Comparison of ENCODE assay signal across 18 cellular contexts in genomic region chr11:35897019-35897418, GRCh38. TPM values are rescaled to one million over a fixed set of nuclear protein-coding genes. Genes with fewer than 3 reads are reported as not detected.
A peak's percentile ranks its signal among the peaks of the same experiment; 100 is the strongest.
DNase-seq lines count a peak whose midpoint lies in the region; ATAC-seq, FAIRE-seq and TF ChIP-seq lines count a peak whose summit lies in the region.
"Had no signal": no experiment of that assay in that cellular context is flagged by ENCODE, and none has a peak within 500 bp of the region (broad histone marks: within the 10 kb centered on the region; RNA-seq: fewer than 3 reads in every experiment).

No MANE protein-coding gene starts in this region.

- FAIRE-seq in A549 (lab: Jason Lieb, UNC), result no peak
- peak; percentile 5 for FAIRE-seq in urothelium cell line (lab: Jason Lieb, UNC)
- FAIRE-seq: D721Med, G401.6, GM12891, GM18507 had no signal

- DNase-seq in A549 (ENCODE audit: low read depth in 1 of 2, low spot score in 1 of 2), result no peak
- no peak for DNase-seq in NB4 (ENCODE audit: low read depth)
- DNase-seq in esophagus muscularis mucosa (ENCODE audit: extremely low spot score), result peak; percentile 80
- no peak for DNase-seq in urothelium cell line (ENCODE audit: low spot score)
- no peak for DNase-seq in activated T-cell treated with anti-CD3 and anti-CD28 coated beads, Interleukin-2, amount 50 U/mL, for 4 hours
- DNase-seq in trophoblast cell, result no peak
- DNase-seq in RWPE1 (ENCODE audit: low spot score), result no peak
- DNase-seq: 8988T; ACHN; Caco-2; CD4-positive, alpha-beta T cell; H9 had no signal

- H2BK5ac ChIP-seq in trophoblast cell (ENCODE audit: low read depth, low read length, poor library complexity), result no peak overlapping the region

- no peaks in the 10 kb centered on the region for H3K36me3 ChIP-seq in esophagus muscularis mucosa
- no peaks in the 10 kb centered on the region for H3K36me3 ChIP-seq in trophoblast cell (ENCODE audit: control insufficient read depth in 1 of 2, insufficient read depth in 2 of 2, low read length in 2 of 2)

- no peak overlapping the region for H3K18ac ChIP-seq in trophoblast cell (ENCODE audit: low read length)

- H3K4me1 ChIP-seq in A549, result no peaks in the 10 kb centered on the region
- H3K4me1 ChIP-seq in esophagus muscularis mucosa, result no peaks in the 10 kb centered on the region
- peaks cover 4 to 6% of the 10 kb centered on the region in 2 experiments for H3K4me1 ChIP-seq in trophoblast cell (ENCODE audit: control insufficient read depth in 1 of 2, insufficient read depth in 2 of 2, low read length in 2 of 2)

- no peak overlapping the region for H2AFZ ChIP-seq in trophoblast cell (ENCODE audit: insufficient read depth, low read length, poor library complexity)
- H2AFZ ChIP-seq: GM23338 had no signal

- intact Hi-C loops in esophagus muscularis mucosa (cut with DNase I), result no loop called here

- no peaks in the 10 kb centered on the region for H3K27me3 ChIP-seq in esophagus muscularis mucosa
- no peaks in the 10 kb centered on the region for H3K27me3 ChIP-seq in trophoblast cell (ENCODE audit: insufficient read depth, low read length)

- peaks cover 30% of the 10 kb centered on the region; the same call in 2 of the 3 replicates for H3K9me3 ChIP-seq in A549
- peaks cover 0 to 9% (median 1%) of the 10 kb centered on the region in 4 donors for H3K9me3 ChIP-seq in esophagus muscularis mucosa
- no peaks in the 10 kb centered on the region for H3K9me3 ChIP-seq in trophoblast cell (ENCODE audit: insufficient read depth, low read depth, low read length)

- H3K4me3 ChIP-seq in A549 (no peak overlapping the region), NB4 (ENCODE audit: low read depth, low read length) (no peak overlapping the region), esophagus muscularis mucosa (no peak overlapping the region), trophoblast cell (ENCODE audit: low read depth, low read length) (no peak overlapping the region)
- H3K4me3 ChIP-seq: GM23338 had no signal

- no peak overlapping the region for H2BK12ac ChIP-seq in trophoblast cell (ENCODE audit: low read length)

- POLR2A ChIA-PET in A549 (lab: Yijun Ruan, JAX), result no interaction called here
- POLR2A ChIA-PET in RWPE1 (lab: Yijun Ruan, JAX; ENCODE audit: low non-redundant PET), result no interaction called here

- no peak overlapping the region for H3K9ac ChIP-seq in trophoblast cell (ENCODE audit: low read length)

- H3K4me2 ChIP-seq in A549 (no peak overlapping the region), trophoblast cell (ENCODE audit: low read length) (no peak overlapping the region)
- H3K4me2 ChIP-seq: GM23338 had no signal

- H3K23ac ChIP-seq in trophoblast cell (ENCODE audit: low read length), result no peak overlapping the region

- H4K8ac ChIP-seq in trophoblast cell (ENCODE audit: low read depth, low read length), result no peak overlapping the region

- TF ChIP-seq RAD21 in A549 (conservative IDR thresholded peaks at IDR 0.05 in 1 of 2, IDR thresholded peaks at IDR 0.05 in 1 of 2), result no peak

- TF ChIP-seq CTCF in A549 (IDR thresholded peaks at IDR 0.05), result no peak
- TF ChIP-seq CTCF in NB4 (IDR thresholded peaks at IDR 0.05; ENCODE audit: low read depth, low read length), result peak; percentile 4
- no peak for TF ChIP-seq CTCF in esophagus muscularis mucosa (IDR thresholded peaks at IDR 0.05)
- no peak for TF ChIP-seq CTCF in RWPE1 (conservative IDR thresholded peaks at IDR 0.05; ENCODE audit: low read depth)

- no peak overlapping the region for H3K4me3 Mint-ChIP-seq in activated T-cell treated with anti-CD3 and anti-CD28 coated beads, Interleukin-2, amount 50 U/mL, for 4 hours
- H3K4me3 Mint-ChIP-seq: CD4-positive, alpha-beta T cell; GM23338; H9 had no signal

- H3K4ac ChIP-seq in trophoblast cell (ENCODE audit: low read depth, low read length), result no peak overlapping the region

- H3K9me3 Mint-ChIP-seq in activated T-cell treated with anti-CD3 and anti-CD28 coated beads, Interleukin-2, amount 50 U/mL, for 4 hours, result peaks cover 6% of the 10 kb centered on the region

- CTCF ChIA-PET in A549 (lab: Yijun Ruan, JAX) (interaction anchor here (0.7 kb wide), 1 partner anchor 101 kb away, joined by 3 read pairs; no protein-coding TSS in a partner anchor), RWPE1 (lab: Yijun Ruan, JAX) (no interaction called here)

- TF ChIP-seq EP300 in A549 (IDR thresholded peaks at IDR 0.05), result no peak
- TF ChIP-seq EP300 in esophagus muscularis mucosa (IDR thresholded peaks at IDR 0.05), result no peak

- 55% methylated on average over 4 of the region's 4 CpGs for WGBS in A549 (ENCODE audit: missing lambda C conversion rate)
- WGBS in esophagus muscularis mucosa, result 67% methylated on average over 4 of the region's 4 CpGs
- no CpG with 5 or more reads among the region's 4 CpGs for WGBS in trophoblast cell (ENCODE audit: extremely low coverage, insufficient coverage, insufficient read length)

- no peak overlapping the region for H4K91ac ChIP-seq in trophoblast cell (ENCODE audit: low read depth, low read length)

- no peaks in the 10 kb centered on the region for H3K4me1 Mint-ChIP-seq in activated T-cell treated with anti-CD3 and anti-CD28 coated beads, Interleukin-2, amount 50 U/mL, for 4 hours (ENCODE audit: low read depth)

- no peaks in the 10 kb centered on the region for H3K36me3 Mint-ChIP-seq in activated T-cell treated with anti-CD3 and anti-CD28 coated beads, Interleukin-2, amount 50 U/mL, for 4 hours (ENCODE audit: insufficient read depth)

- peaks cover 11% of the 10 kb centered on the region for H3K27me3 Mint-ChIP-seq in activated T-cell treated with anti-CD3 and anti-CD28 coated beads, Interleukin-2, amount 50 U/mL, for 4 hours (ENCODE audit: low read depth)

- H2BK120ac ChIP-seq in trophoblast cell (ENCODE audit: insufficient read depth, low read length, poor library complexity), result no peak overlapping the region

- H3K79me1 ChIP-seq in trophoblast cell (ENCODE audit: low read length), result no peaks in the 10 kb centered on the region

- TF ChIP-seq POLR2A in A549 (IDR thresholded peaks at IDR 0.05; ENCODE audit: low read length) (no peak), NB4 (IDR thresholded peaks at IDR 0.05; ENCODE audit: extremely low read depth, insufficient read length) (no peak), esophagus muscularis mucosa (IDR thresholded peaks at IDR 0.05; ENCODE audit: low read depth) (no peak)

- H3K14ac ChIP-seq in trophoblast cell (ENCODE audit: low read length), result no peak overlapping the region

- H4K12ac ChIP-seq in trophoblast cell (ENCODE audit: low read depth, low read length), result no peak overlapping the region

- H3K27ac ChIP-seq in A549 (no peak overlapping the region), esophagus muscularis mucosa (replicated peaks in 1 of 4) (no peak overlapping the region), trophoblast cell (ENCODE audit: low read depth, low read length) (no peak overlapping the region), RWPE1 (no peak overlapping the region)
- H3K27ac ChIP-seq: C4-2B had no signal

- no peaks in the 10 kb centered on the region for H3K79me2 ChIP-seq in trophoblast cell (ENCODE audit: control insufficient read depth, insufficient read depth, low read length, poor library complexity)

- ATAC-seq in A549, result peak; percentile 40 to 50; a peak in 2 of 6 replicates
- ATAC-seq in activated T-cell treated with anti-CD3 and anti-CD28 coated beads, Interleukin-2, amount 50 U/mL, for 4 hours, result no peak
- ATAC-seq: GM23338 had no signal

- no peak overlapping the region for H2AK5ac ChIP-seq in trophoblast cell (ENCODE audit: low read length)

TF ChIP-seq in A549, 52 proteins besides CTCF, POLR2A, EP300 and RAD21 (continues in another document):
- TF ChIP-seq ZSCAN20 (CRISPR knock-in tag; IDR thresholded peaks at IDR 0.05) (no peak), ESRRA (IDR thresholded peaks at IDR 0.05; ENCODE audit: borderline replicate concordance, low read length) (no peak), HOXB5 (CRISPR knock-in tag; IDR thresholded peaks at IDR 0.05) (no peak), PHF8 (IDR thresholded peaks at IDR 0.05; ENCODE audit: borderline replicate concordance, low read depth) (no peak), EHMT2 (IDR thresholded peaks at IDR 0.05; ENCODE audit: low read depth) (no peak), ZFP36 (IDR thresholded peaks at IDR 0.05; ENCODE audit: borderline replicate concordance, partially characterized antibody) (no peak), CHD2 (IDR thresholded peaks at IDR 0.05; ENCODE audit: low read length, partially characterized antibody) (no peak), RARB (CRISPR knock-in tag; IDR thresholded peaks at IDR 0.05) (no peak), HEYL (CRISPR knock-in tag; IDR thresholded peaks at IDR 0.05) (no peak), KDM1A (IDR thresholded peaks at IDR 0.05; ENCODE audit: low read depth) (no peak), ZNF302 (CRISPR knock-in tag; IDR thresholded peaks at IDR 0.05) (no peak), HMGXB4 (CRISPR knock-in tag; IDR thresholded peaks at IDR 0.05; ENCODE audit: borderline replicate concordance) (no peak), ZC3H11A (IDR thresholded peaks at IDR 0.05) (no peak)

RNA-seq across cellular contexts. Expression of gene LDLRAD3, which starts 46.8 kb away (rescaled TPM):
- polyA plus RNA-seq in A549 (2011; rRNA removed), result 13.2 and 15.8 TPM in 2 replicates
- 8.7 and 13.3 TPM in 2 replicates for polyA plus RNA-seq in A549 (2012; cell fraction: cytosol; rRNA removed)
- polyA plus RNA-seq in A549 (2012; cell fraction: nucleus; rRNA removed), result 8.2 and 10.1 TPM in 2 replicates
- 10.5 to 11.6 TPM (median 11.2 TPM) in 3 replicates for polyA plus RNA-seq in A549 (2017; fragmentation: RNase III; extraction: RNeasy Plus Mini Kit Qiagen cat#74134 plus additional on column Dnase treatment)
- polyA minus RNA-seq in A549 (2011; rRNA and poly(A)+ RNA removed), result 13.8 and 15.3 TPM in 2 replicates
- total RNA-seq in esophagus muscularis mucosa, result 1 to 10 TPM; 6.8 to 8.7 (median 8.2) TPM
- total RNA-seq in activated T-cell treated with anti-CD3 and anti-CD28 coated beads, Interleukin-2, amount 50 U/mL, for 4 hours, result under 1 TPM; 0.29 to 0.76 (median 0.71) TPM
- 12.0 and 12.4 TPM in 2 replicates for polyA plus RNA-seq in trophoblast cell (2013)

Comparison
In these comparisons a context has a peak if more than half of its experiments do, and no peak if none do; other contexts are left out.
1. ATAC-seq: peak in A549 (2 of 2); none in activated T-cell treated with anti-CD3 and anti-CD28 coated beads, Interleukin-2, amount 50 U/mL, for 4 hours (0 of 2).
2. RNA of gene LDLRAD3, which starts 46.8 kb away (total RNA-seq): 6.8 to 8.7 TPM in esophagus muscularis mucosa; 0.29 to 0.76 TPM in activated T-cell treated with anti-CD3 and anti-CD28 coated beads, Interleukin-2, amount 50 U/mL, for 4 hours; every median in the first group is over 4 times any median in the second.